Comparison of ENCODE assay signal across 1 cellular context in the genomic region with DNA sequence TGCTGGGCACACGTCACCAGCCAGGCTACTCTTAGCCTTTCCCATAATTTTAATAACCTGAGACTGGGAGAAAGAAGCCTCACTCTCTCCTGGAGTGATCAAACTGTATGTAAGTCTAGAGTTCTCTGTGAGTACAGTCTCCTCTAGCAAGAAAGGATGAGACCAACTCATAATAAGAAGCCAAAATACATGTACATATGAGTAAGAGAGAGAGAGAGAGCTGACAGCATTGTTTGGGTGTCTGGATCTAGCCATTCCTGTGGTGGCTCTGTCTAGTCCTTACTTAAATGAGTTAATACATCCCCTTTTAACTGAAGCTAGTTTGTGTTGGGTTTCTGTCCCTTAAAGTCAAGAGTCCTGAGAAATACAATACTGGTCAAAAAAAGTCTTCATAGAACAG.
TF ChIP-seq lines count a peak whose summit lies in the region.

No MANE protein-coding gene starts in this region.

TF ChIP-seq in K562, 482 proteins besides CTCF, POLR2A, EP300 and RAD21:
- no peak for TF ChIP-seq STAT5A (IDR thresholded peaks at IDR 0.05; ENCODE audit: borderline replicate concordance, low read length)
